19 cellular contexts compared by ENCODE assay signal in genomic region chr1:37728416-37728815, GRCh38. TPM values are rescaled to one million over a fixed set of nuclear protein-coding genes. Genes with fewer than 3 reads are reported as not detected.
DNase-seq lines count a peak whose midpoint lies in the region; ATAC-seq and TF ChIP-seq lines count a peak whose summit lies in the region.
"Had no signal": no experiment of that assay in that cellular context is flagged by ENCODE, and none has a peak within 500 bp of the region (broad histone marks: within the 10 kb centered on the region; RNA-seq: fewer than 3 reads in every experiment).

No MANE protein-coding gene starts in this region.

- no peak for ATAC-seq in HG03196 (IDR thresholded peaks at IDR 0.05; ENCODE audit: unreplicated experiment)
- ATAC-seq: GM12878 had no signal

- no peaks in the 10 kb centered on the region for H3K36me3 Mint-ChIP-seq in nephron progenitor cell (ENCODE audit: low read depth)
- H3K36me3 Mint-ChIP-seq: CD4-positive, alpha-beta memory T cell had no signal

- H3K27me3 Mint-ChIP-seq in nephron progenitor cell (ENCODE audit: low read depth, poor library complexity) = peaks cover 75% of the 10 kb centered on the region

- H3K27me3 ChIP-seq in sigmoid colon = peaks cover 0 to 21% (median 7%) of the 10 kb centered on the region in 3 donors

- peak; percentile 50 for DNase-seq in coronary artery (ENCODE audit: low spot score)
- DNase-seq in nephron progenitor cell = no peak
- peak; percentile 6 for DNase-seq in sigmoid colon
- no peak for DNase-seq in NK-92 treated with Interleukin-12 subunit alpha and Interleukin-12 subunit beta, amount 100 ng/mL, for 24 hours (lab: John Stamatoyannopoulos, UW)
- no peak for DNase-seq in amniotic stem cell (lab: John Stamatoyannopoulos, UW)
- DNase-seq: C1 segment of cervical spinal cord; Calu3; CD4-positive, alpha-beta memory T cell; COR-L47; DMS79; EL; GDM1; GM23248; H7; HCEC 1CT had no signal

- H3K4me1 Mint-ChIP-seq in nephron progenitor cell = no peaks in the 10 kb centered on the region
- H3K4me1 Mint-ChIP-seq: CD4-positive, alpha-beta memory T cell had no signal

- TF ChIP-seq CTCF in coronary artery (IDR thresholded peaks at IDR 0.05) (no peak), nephron progenitor cell (IDR thresholded peaks at IDR 0.05) (no peak), sigmoid colon (IDR thresholded peaks at IDR 0.05) (no peak)

- no peaks in the 10 kb centered on the region for H3K4me1 ChIP-seq in sigmoid colon

- intact Hi-C loops in sigmoid colon (cut with DNase I) = no loop called here

- H3K9me3 ChIP-seq in sigmoid colon = no peaks in the 10 kb centered on the region

- H3K9me3 Mint-ChIP-seq in nephron progenitor cell = no peaks in the 10 kb centered on the region

- no peak overlapping the region for H3K4me3 Mint-ChIP-seq in nephron progenitor cell
- H3K4me3 Mint-ChIP-seq: CD4-positive, alpha-beta memory T cell had no signal

- no peak for TF ChIP-seq POLR2A in sigmoid colon (IDR thresholded peaks at IDR 0.05)

- H3K36me3 ChIP-seq in sigmoid colon = no peaks in the 10 kb centered on the region

- WGBS in sigmoid colon, 2 donors = 91 to 96% methylated on average over 4 of the region's 4 CpGs

- peak overlapping the region; percentile 4 for H3K27ac Mint-ChIP-seq in nephron progenitor cell
- H3K27ac Mint-ChIP-seq: CD4-positive, alpha-beta memory T cell had no signal

- TF ChIP-seq EP300 in sigmoid colon (IDR thresholded peaks at IDR 0.05) = no peak

- H3K27ac ChIP-seq in coronary artery (no peak overlapping the region), sigmoid colon (no peak overlapping the region)
- H3K27ac ChIP-seq: GM23248 had no signal

- H3K4me3 ChIP-seq in coronary artery (no peak overlapping the region), sigmoid colon (no peak overlapping the region)
- H3K4me3 ChIP-seq: GM12878, GM23248 had no signal

RNA-seq across cellular contexts. Expression of gene CDCA8, which starts 36.1 kb away (rescaled TPM):
- total RNA-seq in sigmoid colon = under 1 TPM in 3 of 4 donors, not detected in 1; under 0.01 to 0.55 (median 0.16) TPM
- polyA plus RNA-seq in sigmoid colon = 10 to 100 TPM in 1 of 3 donors, 1 to 10 TPM in 2; 4.8 to 21.4 (median 6.7) TPM

RNA-seq across cellular contexts. Expression of gene EPHA10, which starts 36.5 kb away (rescaled TPM):
- total RNA-seq in sigmoid colon = under 1 TPM; 0.14 to 0.83 (median 0.52) TPM
- 10 to 100 TPM in 1 of 3 donors, 1 to 10 TPM in 2; 5.4 to 33.3 (median 7.6) TPM for polyA plus RNA-seq in sigmoid colon
- total RNA-seq: A172, A673, GM12878, GM23248 had no signal
- polyA plus RNA-seq: CD4-positive, alpha-beta memory T cell; GM23248 had no signal

Comparison
In these comparisons a context has a peak if more than half of its experiments do, and no peak if none do; other contexts are left out.
1. DNase-seq: peak in coronary artery (single experiment) and sigmoid colon (single experiment); none in nephron progenitor cell (single experiment), NK-92 treated with Interleukin-12 subunit alpha and Interleukin-12 subunit beta, amount 100 ng/mL, for 24 hours (single experiment) and amniotic stem cell (single experiment).